Comparison of ENCODE assay signal across 36 cellular contexts in genomic region chr22:22465782-22466181, GRCh38. TPM values are rescaled to one million over a fixed set of nuclear protein-coding genes. Genes with fewer than 3 reads are reported as not detected.
"Had no signal": no experiment of that assay in that cellular context is flagged by ENCODE, and none has a peak within 500 bp of the region (broad histone marks: within the 10 kb centered on the region; RNA-seq: fewer than 3 reads in every experiment).

No MANE protein-coding gene starts in this region.

- H3K9ac ChIP-seq: neural progenitor cell, parathyroid adenoma had no signal

- H3K27me3 ChIP-seq: foreskin keratinocyte, right atrium auricular region, testis had no signal

- H3K4me1 Mint-ChIP-seq: naive thymus-derived CD4-positive, alpha-beta T cell; nephron; neural progenitor cell; stimulated activated effector memory CD8-positive, alpha-beta T cell treated with anti-CD3 and anti-CD28 coated beads, Interleukin-12 subunit alpha, Interleukin-12 subunit beta, amount 100 ng/mL, for 72 hours had no signal

- H3K4me3 Mint-ChIP-seq: dendritic cell treated with granulocyte-macrophage colony-stimulating factor and Interleukin-4, amounts not matched to agents 40 ng/mL and 50 ng/mL, for 4 days; naive thymus-derived CD4-positive, alpha-beta T cell; nephron; neural progenitor cell; stimulated activated effector memory CD8-positive, alpha-beta T cell treated with anti-CD3 and anti-CD28 coated beads, Interleukin-12 subunit alpha, Interleukin-12 subunit beta, amount 100 ng/mL, for 72 hours; type B pancreatic cell had no signal

- DNase-seq: cerebellar nuclear complex; effector memory CD4-positive, alpha-beta T cell; foreskin keratinocyte; heart left ventricle; left cardiac atrium; left lung; mesendoderm; midbrain; naive thymus-derived CD4-positive, alpha-beta T cell; stimulated activated CD4-positive, alpha-beta T cell treated with anti-CD3 and anti-CD28 coated beads, Interleukin-2, amount 100 ng/mL, for 24 hours; stimulated activated CD4-positive, alpha-beta T cell treated with anti-CD3 and anti-CD28 coated beads, Interleukin-4, amount 100 ng/mL, for 24 hours; stimulated activated naive CD4-positive, alpha-beta T cell treated with Interleukin-2 at 50 U/mL for 16 hours; stomach; substantia nigra; testis; tibial artery had no signal

- H2AFZ ChIP-seq: hepatocyte, neural progenitor cell, parathyroid adenoma had no signal

- H3K27ac ChIP-seq: esophagus muscularis mucosa, foreskin keratinocyte, gastroesophageal sphincter, heart left ventricle, hepatocyte, left lung, neural progenitor cell, parathyroid adenoma, prostate gland, right atrium auricular region, stomach, testis, tibial artery had no signal

- H3K4me2 ChIP-seq: hepatocyte, neural progenitor cell had no signal

- H3K4me3 ChIP-seq: esophagus muscularis mucosa, gastroesophageal sphincter, heart left ventricle, hepatocyte, left lung, neural progenitor cell, prostate gland, right atrium auricular region, stomach, testis, tibial artery had no signal

- H3K36me3 ChIP-seq: esophagus muscularis mucosa, gastroesophageal sphincter, heart left ventricle, left lung, neural progenitor cell, prostate gland, right atrium auricular region, stomach, tibial artery had no signal

- H3K9me3 ChIP-seq: prostate gland, testis had no signal

- H3K36me3 Mint-ChIP-seq: neural progenitor cell; stimulated activated effector memory CD8-positive, alpha-beta T cell treated with anti-CD3 and anti-CD28 coated beads, Interleukin-12 subunit alpha, Interleukin-12 subunit beta, amount 100 ng/mL, for 72 hours; type B pancreatic cell had no signal

- H3K79me2 ChIP-seq: hepatocyte, parathyroid adenoma had no signal

- H3K9me3 Mint-ChIP-seq: type B pancreatic cell had no signal

- H3K4me1 ChIP-seq: esophagus muscularis mucosa, foreskin keratinocyte, gastroesophageal sphincter, heart left ventricle, left lung, neural progenitor cell, parathyroid adenoma, prostate gland, right atrium auricular region, testis, tibial artery had no signal

- H3K27ac Mint-ChIP-seq: dendritic cell treated with granulocyte-macrophage colony-stimulating factor and Interleukin-4, amounts not matched to agents 40 ng/mL and 50 ng/mL, for 4 days; naive thymus-derived CD4-positive, alpha-beta T cell; nephron; neural progenitor cell; stimulated activated effector memory CD8-positive, alpha-beta T cell treated with anti-CD3 and anti-CD28 coated beads, Interleukin-12 subunit alpha, Interleukin-12 subunit beta, amount 100 ng/mL, for 72 hours; type B pancreatic cell had no signal

RNA-seq across cellular contexts. Expression of gene ZNF280A, which starts 54.3 kb away (rescaled TPM):
- total RNA-seq: epithelial cell of proximal tubule; esophagus muscularis mucosa; foreskin keratinocyte; gastroesophageal sphincter; heart left ventricle; kidney epithelial cell; left cardiac atrium; left lung; lung microvascular endothelial cell; mucosa of gallbladder; naive thymus-derived CD4-positive, alpha-beta T cell; osteoblast; prostate gland; right atrium auricular region; sciatic nerve; skeletal muscle tissue; stomach; urinary bladder had no signal
- polyA plus RNA-seq: endothelial cell of umbilical vein; foreskin keratinocyte; heart left ventricle; naive thymus-derived CD4-positive, alpha-beta T cell; stomach; urinary bladder had no signal
